In the genomic region with DNA sequence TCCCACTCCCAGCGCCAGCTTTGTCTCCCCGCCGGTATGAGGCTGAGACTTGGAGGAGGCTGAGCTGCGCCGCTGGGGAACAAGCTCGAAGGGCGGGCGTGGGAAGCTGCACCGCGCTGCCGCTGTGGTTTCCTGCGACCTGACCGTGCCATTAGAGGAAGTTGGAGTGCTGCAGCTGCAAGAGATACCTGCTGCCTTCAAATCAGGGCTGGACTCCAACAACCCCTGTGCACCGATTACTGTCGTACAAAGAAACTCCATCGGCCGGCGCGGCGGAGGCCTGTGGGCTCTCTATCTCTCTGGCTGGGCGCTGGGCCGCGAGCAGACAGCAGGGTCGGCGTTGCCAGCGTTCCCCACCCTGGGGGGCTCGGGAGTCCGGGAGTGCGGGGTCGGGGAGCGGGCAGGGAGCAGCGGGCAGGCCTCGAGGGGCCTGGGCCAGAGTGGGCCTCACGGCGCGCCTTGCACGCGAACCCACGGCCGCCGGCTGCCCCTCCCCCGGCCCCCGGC, we compare ENCODE assay signal across 8 cellular contexts.
DNase-seq lines count a peak whose midpoint lies in the region; ATAC-seq and TF ChIP-seq lines count a peak whose summit lies in the region.

No MANE protein-coding gene starts in this region.

- H3K27me3 ChIP-seq in BLaER1 treated with 17β-estradiol and CSF1 and Interleukin-3, amounts not matched to agents 10 nM and 100 nM: no peaks in the 10 kb centered on the region
- H3K27me3 ChIP-seq in NT2/D1 (ENCODE audit: insufficient read depth, insufficient read length) (peaks cover 18% of the 10 kb centered on the region), mucosa of stomach (ENCODE audit: control insufficient read depth, insufficient read depth, low read length) (no peaks in the 10 kb centered on the region)

- TF ChIP-seq CTCF in epithelial cell of esophagus (IDR thresholded peaks at IDR 0.05; ENCODE audit: insufficient read depth, low read depth, low read length, missing control alignments): no peak

- peak overlapping the region; percentile 98 to 100 (median 100) for H3K9ac ChIP-seq in BLaER1 treated with 17β-estradiol and CSF1 and Interleukin-3, amounts not matched to agents 10 nM and 100 nM
- H3K9ac ChIP-seq in NT2/D1 (ENCODE audit: insufficient read length, low read depth) (peak overlapping the region; percentile 94), mucosa of stomach (ENCODE audit: low read length) (peak overlapping the region; percentile 84)

- H3K36me3 ChIP-seq in BLaER1 treated with 17β-estradiol and CSF1 and Interleukin-3, amounts not matched to agents 10 nM and 100 nM: peaks cover 6 to 9% (median 8%) of the 10 kb centered on the region in 11 experiments; a peak in 20 of 22 replicates
- peaks cover 4% of the 10 kb centered on the region for H3K36me3 ChIP-seq in NT2/D1 (ENCODE audit: insufficient read depth, insufficient read length, low read length)
- no peaks in the 10 kb centered on the region for H3K36me3 ChIP-seq in mucosa of stomach (ENCODE audit: control insufficient read depth, insufficient read depth, low read length)

- H3K4me1 ChIP-seq in BLaER1 treated with 17β-estradiol and CSF1 and Interleukin-3, amounts not matched to agents 10 nM and 100 nM: peaks cover 17 to 39% (median 28%) of the 10 kb centered on the region in 10 experiments
- H3K4me1 ChIP-seq in NT2/D1 (ENCODE audit: insufficient read depth, insufficient read length) (no peaks in the 10 kb centered on the region), mucosa of stomach (ENCODE audit: control insufficient read depth, insufficient read depth, low read length) (peaks cover 3% of the 10 kb centered on the region)

- H3K9me3 ChIP-seq in BLaER1 treated with 17β-estradiol and CSF1 and Interleukin-3, amounts not matched to agents 10 nM and 100 nM (replicated peaks in 1 of 11): no peaks in the 10 kb centered on the region
- H3K9me3 ChIP-seq in NT2/D1 (ENCODE audit: insufficient read depth, low read length): no peaks in the 10 kb centered on the region
- H3K9me3 ChIP-seq in mucosa of stomach (ENCODE audit: control insufficient read depth, low read length): no peaks in the 10 kb centered on the region

- ATAC-seq in GM19324 (IDR thresholded peaks at IDR 0.05; ENCODE audit: low FRiP score, unreplicated experiment) (peak; percentile 47), HG03442 (IDR thresholded peaks at IDR 0.05; ENCODE audit: unreplicated experiment) (peak; percentile 52)

- H3K4me2 ChIP-seq in BLaER1 treated with 17β-estradiol and CSF1 and Interleukin-3, amounts not matched to agents 10 nM and 100 nM: peak overlapping the region; percentile 79 to 95 (median 84)

- peaks cover 18 to 35% (median 30%) of the 10 kb centered on the region in 11 experiments; a peak in 21 of 22 replicates for H4K20me1 ChIP-seq in BLaER1 treated with 17β-estradiol and CSF1 and Interleukin-3, amounts not matched to agents 10 nM and 100 nM

- H3K4me3 ChIP-seq in BLaER1 treated with 17β-estradiol and CSF1 and Interleukin-3, amounts not matched to agents 10 nM and 100 nM: peak overlapping the region; percentile 80 to 99 (median 92)
- H3K4me3 ChIP-seq in NT2/D1 (ENCODE audit: insufficient read length, low read depth) (peak overlapping the region; percentile 68), epithelial cell of esophagus (ENCODE audit: low read length) (peak overlapping the region; percentile 58), mucosa of stomach (ENCODE audit: low read length) (peak overlapping the region; percentile 26)

- DNase-seq in NT2/D1 (ENCODE audit: low read depth, low spot score) (no peak), epithelial cell of esophagus (ENCODE audit: low read depth) (peak; percentile 74)
- peak; percentile 69 for DNase-seq in activated CD8-positive, alpha-beta memory T cell treated with anti-CD3 and anti-CD28 coated beads, Interleukin-2, amount 50 U/mL, for 4 hours
- peak; percentile 47 for DNase-seq in stimulated activated CD8-positive, alpha-beta memory T cell treated with anti-CD3 and anti-CD28 coated beads, Interleukin-7, amount 100 ng/mL, for 24 hours (ENCODE audit: low read depth)

- peak overlapping the region; percentile 99 to 100 (median 100); a peak in 21 of 22 replicates for H3K27ac ChIP-seq in BLaER1 treated with 17β-estradiol and CSF1 and Interleukin-3, amounts not matched to agents 10 nM and 100 nM

Comparison
In these comparisons a context has a peak if more than half of its experiments do, and no peak if none do; other contexts are left out.
1. H3K4me3 ChIP-seq: peak in every context shown above with its lines; median percentile 92 in BLaER1 treated with 17β-estradiol and CSF1 and Interleukin-3, amounts not matched to agents 10 nM and 100 nM; 68 in NT2/D1; 58 in epithelial cell of esophagus; 26 in mucosa of stomach.